In genomic region chr19:14149011-14149410, GRCh38 we compare ENCODE assay signal across 1 cellular context.
TF ChIP-seq lines count a peak whose summit lies in the region.

No MANE protein-coding gene starts in this region.

TF ChIP-seq in WTC11, 78 proteins besides CTCF, POLR2A, EP300 and RAD21 (continued from another document):
- TF ChIP-seq ZNF512 (CRISPR knock-in tag; IDR thresholded peaks at IDR 0.05; ENCODE audit: borderline replicate concordance), result no peak
- no peak for TF ChIP-seq ATF6 (CRISPR knock-in tag; IDR thresholded peaks at IDR 0.05)
- no peak for TF ChIP-seq NFE2L1 (CRISPR knock-in tag; IDR thresholded peaks at IDR 0.05)
- no peak for TF ChIP-seq NR3C1 (CRISPR knock-in tag; conservative IDR thresholded peaks at IDR 0.05; ENCODE audit: low read depth)
- TF ChIP-seq HMGXB4 (CRISPR knock-in tag; IDR thresholded peaks at IDR 0.05), result no peak
- TF ChIP-seq ZNF671 (CRISPR knock-in tag; IDR thresholded peaks at IDR 0.05), result no peak
- TF ChIP-seq ATF2 (CRISPR knock-in tag; IDR thresholded peaks at IDR 0.05; ENCODE audit: borderline replicate concordance, low read depth), result no peak
- no peak for TF ChIP-seq ESRRA (CRISPR knock-in tag; IDR thresholded peaks at IDR 0.05; ENCODE audit: borderline replicate concordance)
- TF ChIP-seq TCF7 (CRISPR knock-in tag; IDR thresholded peaks at IDR 0.05; ENCODE audit: low read depth), result no peak
- TF ChIP-seq ERG (CRISPR knock-in tag; IDR thresholded peaks at IDR 0.05), result no peak
- no peak for TF ChIP-seq FOXJ3 (CRISPR knock-in tag; IDR thresholded peaks at IDR 0.05; ENCODE audit: borderline replicate concordance)
TF ChIP-seq in WTC11: peak in this region for 0.
